9 cellular contexts compared by ENCODE assay signal in genomic region chr15:35673093-35673573, GRCh38.
DNase-seq lines count a peak whose midpoint lies in the region; ATAC-seq and TF ChIP-seq lines count a peak whose summit lies in the region.
"Had no signal": no experiment of that assay in that cellular context is flagged by ENCODE, and none has a peak within 500 bp of the region (broad histone marks: within the 10 kb centered on the region; RNA-seq: fewer than 3 reads in every experiment).

No MANE protein-coding gene starts in this region.

- H3K27me3 ChIP-seq in smooth muscle cell (ENCODE audit: low read depth): no peaks in the 10 kb centered on the region
- H3K27me3 ChIP-seq in WERI-Rb-1 (ENCODE audit: insufficient read depth, low read depth, severe bottlenecking): no peaks in the 10 kb centered on the region

- ATAC-seq in HG03457 (IDR thresholded peaks at IDR 0.05; ENCODE audit: unreplicated experiment) (peak; percentile 58), GM19397 (IDR thresholded peaks at IDR 0.05; ENCODE audit: unreplicated experiment) (no peak)

- H4K20me1 ChIP-seq in smooth muscle cell (ENCODE audit: low read depth): no peaks in the 10 kb centered on the region

- H3K79me2 ChIP-seq in smooth muscle cell (ENCODE audit: low read depth): no peaks in the 10 kb centered on the region

- peak overlapping the region; percentile 71 for H2AFZ ChIP-seq in smooth muscle cell (ENCODE audit: low read depth)

- no peaks in the 10 kb centered on the region for H3K4me1 ChIP-seq in smooth muscle cell (ENCODE audit: low read depth)

- H3K36me3 ChIP-seq in smooth muscle cell (ENCODE audit: low read depth): no peaks in the 10 kb centered on the region
- H3K36me3 ChIP-seq in WERI-Rb-1: no peaks in the 10 kb centered on the region

- TF ChIP-seq CTCF in smooth muscle cell (IDR thresholded peaks at IDR 0.05; ENCODE audit: borderline replicate concordance, insufficient read depth, poor library complexity, severe bottlenecking) (no peak), WERI-Rb-1 (IDR thresholded peaks at IDR 0.05; ENCODE audit: low read depth, low read length) (no peak)

- no peak for TF ChIP-seq POLR2A in erythroblast (IDR thresholded peaks at IDR 0.05; ENCODE audit: low read length)

- DNase-seq in NOMO-1 treated with DMSO at 0.1 percent for 48 hours (lab: John Stamatoyannopoulos, UW; ENCODE audit: unreplicated experiment): peak; percentile 26
- DNase-seq in NOMO-1 treated with dmso at 0.1 percent for 144 hours (lab: John Stamatoyannopoulos, UW; ENCODE audit: unreplicated experiment): no peak
- DNase-seq in erythroblast (lab: John Stamatoyannopoulos, UW): peak; percentile 84 to 93
- DNase-seq in smooth muscle cell (lab: John Stamatoyannopoulos, UW; ENCODE audit: unreplicated experiment): no peak
- no peak for DNase-seq in WERI-Rb-1
- DNase-seq in DMS53 treated with DMSO at 0.1 percent for 48 hours (lab: John Stamatoyannopoulos, UW; ENCODE audit: unreplicated experiment): no peak

- peak overlapping the region; percentile 24 for H3K4me3 ChIP-seq in smooth muscle cell
- no peak overlapping the region for H3K4me3 ChIP-seq in WERI-Rb-1 (ENCODE audit: low read depth, low read length)

- no peak overlapping the region for H3K9ac ChIP-seq in smooth muscle cell (ENCODE audit: low read depth)

- H3K27ac ChIP-seq in smooth muscle cell (ENCODE audit: low read depth): no peak overlapping the region
- H3K27ac ChIP-seq in WERI-Rb-1: no peak overlapping the region
- H3K27ac ChIP-seq: 22Rv1 had no signal

- H3K4me2 ChIP-seq in smooth muscle cell: no peak overlapping the region

- H3F3A ChIP-seq in smooth muscle cell (ENCODE audit: low read depth): no peaks in the 10 kb centered on the region

- 49% methylated on average over 8 of the region's 8 CpGs for WGBS in smooth muscle cell (ENCODE audit: low lambda C conversion rate)

- H3K9me3 ChIP-seq in smooth muscle cell (replicated peaks; ENCODE audit: low read depth) (no peaks in the 10 kb centered on the region), WERI-Rb-1 (ENCODE audit: severe bottlenecking) (no peaks in the 10 kb centered on the region)

Comparison
In these comparisons a context has a peak if more than half of its experiments do, and no peak if none do; other contexts are left out.
1. DNase-seq: peak in NOMO-1 treated with DMSO at 0.1 percent for 48 hours (single experiment) and erythroblast (2 of 2); none in NOMO-1 treated with dmso at 0.1 percent for 144 hours (single experiment), smooth muscle cell (single experiment), WERI-Rb-1 (single experiment) and DMS53 treated with DMSO at 0.1 percent for 48 hours (single experiment).